Comparison of ENCODE assay signal across 24 cellular contexts in the genomic region with DNA sequence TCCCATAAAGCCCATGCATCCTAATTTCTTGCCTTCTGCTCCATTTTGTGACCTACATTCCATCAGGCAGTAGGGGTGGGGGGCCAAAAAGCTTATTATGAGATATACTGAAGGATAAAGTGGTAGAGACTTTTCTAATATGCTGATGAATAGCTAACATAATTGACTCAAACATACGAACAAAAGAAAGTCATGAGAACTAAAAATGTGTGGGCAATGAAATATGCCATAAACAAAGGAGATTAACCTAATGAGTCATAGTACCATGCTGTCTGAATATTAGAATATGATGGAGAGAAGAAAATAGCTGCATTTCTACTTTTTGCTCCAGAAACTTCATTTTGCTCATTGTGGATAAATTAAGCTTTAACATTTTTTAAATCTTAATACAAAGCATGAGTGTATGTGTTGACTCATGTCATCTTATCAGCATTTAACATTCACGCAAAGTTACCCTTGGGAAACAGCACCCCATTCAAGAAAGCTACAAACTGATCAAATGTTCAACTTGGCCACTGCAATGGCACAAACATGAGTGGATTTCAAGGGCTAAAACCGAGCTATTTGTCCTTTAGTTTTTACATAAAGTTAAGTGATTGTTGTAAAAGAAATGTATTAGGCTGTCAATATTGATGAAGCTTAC.
DNase-seq lines count a peak whose midpoint lies in the region; ATAC-seq, FAIRE-seq and TF ChIP-seq lines count a peak whose summit lies in the region.
"Had no signal": no experiment of that assay in that cellular context is flagged by ENCODE, and none has a peak within 500 bp of the region (broad histone marks: within the 10 kb centered on the region; RNA-seq: fewer than 3 reads in every experiment).

No MANE protein-coding gene starts in this region.

- TF ChIP-seq CTCF in D721Med (IDR thresholded peaks at IDR 0.05; ENCODE audit: insufficient read depth, missing control alignments), result no peak
- TF ChIP-seq CTCF in choroid plexus epithelial cell (conservative IDR thresholded peaks at IDR 0.05; ENCODE audit: low read depth, low read length), result no peak
- TF ChIP-seq CTCF in osteoblast (IDR thresholded peaks at IDR 0.05; ENCODE audit: extremely low read depth, low read depth, low read length), result no peak
- no peak for TF ChIP-seq CTCF in adrenal gland (IDR thresholded peaks at IDR 0.05)
- no peak for TF ChIP-seq CTCF in natural killer cell (IDR thresholded peaks at IDR 0.05)

- no peak for TF ChIP-seq POLR2A in adrenal gland (IDR thresholded peaks at IDR 0.05)

- no peaks in the 10 kb centered on the region for H3K36me3 ChIP-seq in osteoblast (ENCODE audit: insufficient read depth, low read length)
- H3K36me3 ChIP-seq in adrenal gland (replicated peaks in 1 of 2), result no peaks in the 10 kb centered on the region
- H3K36me3 ChIP-seq: ascending aorta; BLaER1 treated with 17β-estradiol and CSF1 and Interleukin-3, amounts not matched to agents 10 nM and 100 nM; esophagus muscularis mucosa; prostate gland; spleen had no signal

- no peaks in the 10 kb centered on the region for H3K79me2 ChIP-seq in osteoblast (ENCODE audit: insufficient read depth, low read length)

- no peak overlapping the region for H2AFZ ChIP-seq in osteoblast (ENCODE audit: low read length)

- no peaks in the 10 kb centered on the region for H3K36me3 Mint-ChIP-seq in natural killer cell

- no peaks in the 10 kb centered on the region for H3K27me3 Mint-ChIP-seq in natural killer cell (ENCODE audit: low read depth in 2 of 2)

- H3K27ac ChIP-seq in osteoblast (ENCODE audit: low read depth, low read length), result no peak overlapping the region
- no peak overlapping the region for H3K27ac ChIP-seq in adrenal gland
- H3K27ac ChIP-seq: ascending aorta; BLaER1 treated with 17β-estradiol and CSF1 and Interleukin-3, amounts not matched to agents 10 nM and 100 nM; esophagus muscularis mucosa; prostate gland; spleen had no signal

- H3K27ac Mint-ChIP-seq in natural killer cell, result no peak overlapping the region
- H3K27ac Mint-ChIP-seq: nephron progenitor cell had no signal

- 37 to 59% (median 53%) methylated on average over 3 of the region's 3 CpGs for WGBS in adrenal gland, 4 donors

- ATAC-seq in Right ventricle myocardium superior (ENCODE audit: poor library complexity), result no peak
- no peak for ATAC-seq in natural killer cell

- no peaks in the 10 kb centered on the region for H4K20me1 ChIP-seq in osteoblast (ENCODE audit: insufficient read depth, low read length)
- H4K20me1 ChIP-seq: BLaER1 treated with 17β-estradiol and CSF1 and Interleukin-3, amounts not matched to agents 10 nM and 100 nM had no signal

- H3K4me1 ChIP-seq in osteoblast (ENCODE audit: insufficient read depth, low read length) (peaks cover 3% of the 10 kb centered on the region), adrenal gland (replicated peaks in 1 of 2) (no peaks in the 10 kb centered on the region)
- H3K4me1 ChIP-seq: ascending aorta; BLaER1 treated with 17β-estradiol and CSF1 and Interleukin-3, amounts not matched to agents 10 nM and 100 nM; prostate gland; spleen had no signal

- no peak overlapping the region for H3K4me2 ChIP-seq in osteoblast (ENCODE audit: insufficient read depth, low read length)
- H3K4me2 ChIP-seq: BLaER1 treated with 17β-estradiol and CSF1 and Interleukin-3, amounts not matched to agents 10 nM and 100 nM had no signal

- no peak overlapping the region for H3K4me3 Mint-ChIP-seq in natural killer cell
- H3K4me3 Mint-ChIP-seq: nephron progenitor cell had no signal

- H3K27me3 ChIP-seq in osteoblast (ENCODE audit: insufficient read depth, low read length), result no peaks in the 10 kb centered on the region
- H3K27me3 ChIP-seq in adrenal gland, result no peaks in the 10 kb centered on the region
- H3K27me3 ChIP-seq: ascending aorta; BLaER1 treated with 17β-estradiol and CSF1 and Interleukin-3, amounts not matched to agents 10 nM and 100 nM; esophagus muscularis mucosa; spleen had no signal

- H3K4me1 Mint-ChIP-seq in natural killer cell, result no peaks in the 10 kb centered on the region
- H3K4me1 Mint-ChIP-seq: nephron progenitor cell had no signal

- H3K9me3 Mint-ChIP-seq in natural killer cell, result peaks cover 5 to 22% of the 10 kb centered on the region in 2 donors
- H3K9me3 Mint-ChIP-seq: nephron progenitor cell had no signal

- DNase-seq in D721Med (ENCODE audit: insufficient read length, low spot score), result no peak
- peak; percentile 12 for DNase-seq in NCI-H226
- DNase-seq in choroid plexus epithelial cell (ENCODE audit: low read depth), result peak; percentile 53
- DNase-seq in osteoblast (ENCODE audit: insufficient read length, low spot score, missing footprints), result peak; percentile 48
- no peak for DNase-seq in adrenal gland
- no peak for DNase-seq in Right ventricle myocardium superior
- DNase-seq in natural killer cell, result no peak
- DNase-seq in NCI-H187 treated with DMSO at 0.1 percent for 48 hours (lab: John Stamatoyannopoulos, UW), result no peak
- DNase-seq: activated CD4-positive, alpha-beta T cell treated with anti-CD3 and anti-CD28 coated beads, Interleukin-2, amount 50 U/mL, for 48 hours; activated naive CD4-positive, alpha-beta T cell treated with Interleukin-2 at 50 U/mL for 16 hours; DMS153; GOT3; kidney; MV-4-11; NCI-H187; nephron progenitor cell; RPMI8226; spleen; substantia nigra had no signal

- FAIRE-seq in D721Med (lab: Jason Lieb, UNC), result peak; percentile 76
- FAIRE-seq: kidney, urothelium cell line had no signal

- intact Hi-C loops in adrenal gland (cut with DNase I), result no loop called here
- intact Hi-C loops in Right ventricle myocardium superior (cut with DNase I), result no loop called here
- intact Hi-C loops in natural killer cell (cut with micrococcal nuclease), result no loop called here

- H3K9me3 ChIP-seq in osteoblast (ENCODE audit: low read depth, low read length) (no peaks in the 10 kb centered on the region), adrenal gland (replicated peaks in 1 of 3) (no peaks in the 10 kb centered on the region)
- H3K9me3 ChIP-seq: ascending aorta; BLaER1 treated with 17β-estradiol and CSF1 and Interleukin-3, amounts not matched to agents 10 nM and 100 nM; esophagus muscularis mucosa; prostate gland; spleen had no signal

- no peak overlapping the region for H3K4me3 ChIP-seq in choroid plexus epithelial cell (ENCODE audit: low read depth, low read length)
- no peak overlapping the region for H3K4me3 ChIP-seq in osteoblast (ENCODE audit: insufficient read depth, low read length)
- H3K4me3 ChIP-seq in adrenal gland, result no peak overlapping the region
- H3K4me3 ChIP-seq: ascending aorta; BLaER1 treated with 17β-estradiol and CSF1 and Interleukin-3, amounts not matched to agents 10 nM and 100 nM; esophagus muscularis mucosa; prostate gland; spleen had no signal

Comparison
In these comparisons a context has a peak if more than half of its experiments do, and no peak if none do; other contexts are left out.
1. DNase-seq: peak in NCI-H226 (single experiment), choroid plexus epithelial cell (single experiment) and osteoblast (single experiment); none in D721Med (single experiment), adrenal gland (0 of 7), Right ventricle myocardium superior (single experiment), natural killer cell (single experiment) and NCI-H187 treated with DMSO at 0.1 percent for 48 hours (single experiment).